Comparison of ENCODE assay signal across 1 cellular context in genomic region chr16:87492721-87493554, GRCh38.
A peak's percentile ranks its signal among the peaks of the same experiment; 100 is the strongest.
TF ChIP-seq lines count a peak whose summit lies in the region.

ZCCHC14 (minus strand) TSS chr16:87493024; CDS start chr16:87492238, 786 bp downstream.

TF ChIP-seq in HepG2, 621 proteins besides CTCF, POLR2A, EP300 and RAD21 (continued from another document and continues in another):
- TF ChIP-seq, protein P1, sequence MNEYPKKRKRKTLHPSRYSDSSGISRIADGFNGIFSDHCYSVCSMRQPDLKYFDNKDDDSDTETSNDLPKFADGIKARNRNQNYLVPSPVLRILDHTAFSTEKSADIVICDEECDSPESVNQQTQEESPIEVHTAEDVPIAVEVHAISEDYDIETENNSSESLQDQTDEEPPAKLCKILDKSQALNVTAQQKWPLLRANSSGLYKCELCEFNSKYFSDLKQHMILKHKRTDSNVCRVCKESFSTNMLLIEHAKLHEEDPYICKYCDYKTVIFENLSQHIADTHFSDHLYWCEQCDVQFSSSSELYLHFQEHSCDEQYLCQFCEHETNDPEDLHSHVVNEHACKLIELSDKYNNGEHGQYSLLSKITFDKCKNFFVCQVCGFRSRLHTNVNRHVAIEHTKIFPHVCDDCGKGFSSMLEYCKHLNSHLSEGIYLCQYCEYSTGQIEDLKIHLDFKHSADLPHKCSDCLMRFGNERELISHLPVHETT (CRISPR knock-in tag; conservative IDR thresholded peaks at IDR 0.05): peak; percentile 99
- TF ChIP-seq HMG20A (CRISPR knock-in tag; IDR thresholded peaks at IDR 0.05; ENCODE audit: borderline replicate concordance): no peak
- TF ChIP-seq NFRKB (IDR thresholded peaks at IDR 0.05): no peak
- no peak for TF ChIP-seq NFE2L2 (IDR thresholded peaks at IDR 0.05; ENCODE audit: low read length)
- peak; percentile 76 for TF ChIP-seq ASH2L (IDR thresholded peaks at IDR 0.05; ENCODE audit: insufficient read length, low read depth, low read length)
- no peak for TF ChIP-seq SETDB1 (CRISPR knock-in tag; IDR thresholded peaks at IDR 0.05; ENCODE audit: borderline replicate concordance)
- peak; percentile 99 for TF ChIP-seq SP4 (CRISPR knock-in tag; IDR thresholded peaks at IDR 0.05)
- TF ChIP-seq LBX2 (CRISPR knock-in tag; IDR thresholded peaks at IDR 0.05; ENCODE audit: borderline replicate concordance): no peak
- TF ChIP-seq ZNF564 (CRISPR knock-in tag; IDR thresholded peaks at IDR 0.05): no peak
- no peak for TF ChIP-seq SIX4 (CRISPR knock-in tag; IDR thresholded peaks at IDR 0.05)
- peak; percentile 52; the same call in 1 of the 2 replicates for TF ChIP-seq ZNF281 (CRISPR knock-in tag; IDR thresholded peaks at IDR 0.05; ENCODE audit: borderline replicate concordance)
- TF ChIP-seq ZBTB8A (CRISPR knock-in tag; IDR thresholded peaks at IDR 0.05; ENCODE audit: borderline replicate concordance, low read depth): no peak
- TF ChIP-seq ZNF256 (CRISPR knock-in tag; conservative IDR thresholded peaks at IDR 0.05): no peak
- peak; percentile 55; the same call in 1 of the 2 replicates for TF ChIP-seq ZNF350 (CRISPR knock-in tag; IDR thresholded peaks at IDR 0.05; ENCODE audit: borderline replicate concordance, low read depth)
- no peak for TF ChIP-seq SRF (IDR thresholded peaks at IDR 0.05; ENCODE audit: low read depth, low read length)
- TF ChIP-seq ZNF83 (CRISPR knock-in tag; IDR thresholded peaks at IDR 0.05; ENCODE audit: borderline replicate concordance): no peak
- peak; percentile 49; the same call in 1 of the 2 replicates for TF ChIP-seq ZNF317 (CRISPR knock-in tag; IDR thresholded peaks at IDR 0.05)
- peak; percentile 81 for TF ChIP-seq PHF21A (CRISPR knock-in tag; IDR thresholded peaks at IDR 0.05)
- TF ChIP-seq GMEB2 (CRISPR knock-in tag; IDR thresholded peaks at IDR 0.05; ENCODE audit: low read depth): no peak
- no peak for TF ChIP-seq MZF1 (CRISPR knock-in tag; IDR thresholded peaks at IDR 0.05; ENCODE audit: borderline replicate concordance)
- TF ChIP-seq, protein P2, sequence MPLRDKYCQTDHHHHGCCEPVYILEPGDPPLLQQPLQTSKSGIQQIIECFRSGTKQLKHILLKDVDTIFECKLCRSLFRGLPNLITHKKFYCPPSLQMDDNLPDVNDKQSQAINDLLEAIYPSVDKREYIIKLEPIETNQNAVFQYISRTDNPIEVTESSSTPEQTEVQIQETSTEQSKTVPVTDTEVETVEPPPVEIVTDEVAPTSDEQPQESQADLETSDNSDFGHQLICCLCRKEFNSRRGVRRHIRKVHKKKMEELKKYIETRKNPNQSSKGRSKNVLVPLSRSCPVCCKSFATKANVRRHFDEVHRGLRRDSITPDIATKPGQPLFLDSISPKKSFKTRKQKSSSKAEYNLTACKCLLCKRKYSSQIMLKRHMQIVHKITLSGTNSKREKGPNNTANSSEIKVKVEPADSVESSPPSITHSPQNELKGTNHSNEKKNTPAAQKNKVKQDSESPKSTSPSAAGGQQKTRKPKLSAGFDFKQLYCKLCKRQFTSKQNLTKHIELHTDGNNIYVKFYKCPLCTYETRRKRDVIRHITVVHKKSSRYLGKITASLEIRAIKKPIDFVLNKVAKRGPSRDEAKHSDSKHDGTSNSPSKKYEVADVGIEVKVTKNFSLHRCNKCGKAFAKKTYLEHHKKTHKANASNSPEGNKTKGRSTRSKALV (CRISPR knock-in tag; IDR thresholded peaks at IDR 0.05): 0 out of 2 replicates have a peak, but pooled peaks have one; percentile 20
- no peak for TF ChIP-seq KLF13 (CRISPR knock-in tag; IDR thresholded peaks at IDR 0.05)
- peak; percentile 81 for TF ChIP-seq KMT2A (CRISPR knock-in tag; IDR thresholded peaks at IDR 0.05)
- TF ChIP-seq GATAD1 (CRISPR knock-in tag; IDR thresholded peaks at IDR 0.05): peak; percentile 55
- peak; percentile 22; the same call in 1 of the 2 replicates for TF ChIP-seq FOXO1 (CRISPR knock-in tag; IDR thresholded peaks at IDR 0.05)
- TF ChIP-seq ZHX2 (IDR thresholded peaks at IDR 0.05; ENCODE audit: low read depth): peak; percentile 45
- no peak for TF ChIP-seq ZHX2 (CRISPR knock-in tag; IDR thresholded peaks at IDR 0.05; ENCODE audit: borderline replicate concordance)
- TF ChIP-seq ZNF441 (CRISPR knock-in tag; IDR thresholded peaks at IDR 0.05; ENCODE audit: borderline replicate concordance): 0 out of 2 replicates have a peak, but pooled peaks have one; percentile 33
- no peak for TF ChIP-seq KIAA2018 (CRISPR knock-in tag; IDR thresholded peaks at IDR 0.05; ENCODE audit: borderline replicate concordance)
- no peak for TF ChIP-seq NPAS2 (CRISPR knock-in tag; IDR thresholded peaks at IDR 0.05; ENCODE audit: borderline replicate concordance)
- TF ChIP-seq ZNF775 (CRISPR knock-in tag; IDR thresholded peaks at IDR 0.05; ENCODE audit: borderline replicate concordance): no peak
- TF ChIP-seq ZNF354B (CRISPR knock-in tag; IDR thresholded peaks at IDR 0.05): no peak
- TF ChIP-seq EHMT2 (IDR thresholded peaks at IDR 0.05; ENCODE audit: borderline replicate concordance, low read depth, low read length): no peak
- TF ChIP-seq ZNF33A (CRISPR knock-in tag; IDR thresholded peaks at IDR 0.05; ENCODE audit: borderline replicate concordance): no peak
